Comparison of ENCODE assay signal across 19 cellular contexts in the genomic region with DNA sequence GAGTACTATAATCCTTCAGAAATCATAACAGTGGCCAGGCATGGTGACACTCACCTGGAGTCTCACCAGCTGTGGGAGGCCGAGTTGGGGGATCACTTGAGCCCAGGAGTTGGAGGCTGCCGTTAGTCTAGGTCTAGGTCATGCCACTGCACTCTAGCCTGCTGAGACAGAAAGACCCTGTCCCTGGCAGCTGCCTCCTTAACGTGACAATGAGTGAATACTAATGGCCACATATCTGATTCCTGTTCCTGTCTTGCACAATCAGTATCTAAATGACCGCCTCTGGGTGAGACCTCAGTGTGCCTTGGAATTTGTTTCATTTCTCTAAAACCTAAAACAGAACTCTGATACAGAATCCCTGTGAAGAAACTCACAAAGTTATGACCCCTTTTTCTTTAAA.
"Had no signal": no experiment of that assay in that cellular context is flagged by ENCODE, and none has a peak within 500 bp of the region (broad histone marks: within the 10 kb centered on the region; RNA-seq: fewer than 3 reads in every experiment).

No MANE protein-coding gene starts in this region.

- H3K36me3 ChIP-seq: ascending aorta, breast epithelium, gastrocnemius medialis, tibial nerve, WERI-Rb-1 had no signal

- DNase-seq: activated CD4-positive, alpha-beta T cell treated with anti-CD3 and anti-CD28 coated beads, Interleukin-2, amount 50 U/mL, for 48 hours; activated naive CD4-positive, alpha-beta T cell treated with anti-CD3 and anti-CD28 coated beads for 36 hours; endodermal cell; erythroblast; gastrocnemius medialis; left colon; mammary epithelial cell; naive thymus-derived CD8-positive, alpha-beta T cell; stimulated activated CD4-positive, alpha-beta T cell treated with anti-CD3 and anti-CD28 coated beads, Interleukin-4, amount 100 ng/mL, for 4 hours; stimulated activated CD8-positive, alpha-beta memory T cell treated with anti-CD3 and anti-CD28 coated beads, Interleukin-4, amount 100 ng/mL, for 48 hours; stimulated activated naive CD4-positive, alpha-beta T cell treated with Interleukin-2 at 50 U/mL for 16 hours; substantia nigra; WERI-Rb-1 had no signal

- H3K4me1 Mint-ChIP-seq: activated T-helper 17 cell treated with anti-CD3 and anti-CD28 coated beads, Interleukin-2, amount 50 U/mL, for 72 hours; endodermal cell; naive thymus-derived CD8-positive, alpha-beta T cell had no signal

- H3K27ac ChIP-seq: ascending aorta, breast epithelium, gastrocnemius medialis, parathyroid adenoma, tibial nerve, WERI-Rb-1 had no signal

- H3K4me3 Mint-ChIP-seq: activated naive CD4-positive, alpha-beta T cell treated with anti-CD3 and anti-CD28 coated beads for 36 hours; activated T-helper 17 cell treated with anti-CD3 and anti-CD28 coated beads, Interleukin-2, amount 50 U/mL, for 72 hours; endodermal cell; naive thymus-derived CD8-positive, alpha-beta T cell had no signal

- H3K9me3 ChIP-seq: ascending aorta, breast epithelium, gastrocnemius medialis, tibial nerve had no signal

- H3K27ac Mint-ChIP-seq: activated naive CD4-positive, alpha-beta T cell treated with anti-CD3 and anti-CD28 coated beads for 36 hours; activated T-helper 17 cell treated with anti-CD3 and anti-CD28 coated beads, Interleukin-2, amount 50 U/mL, for 72 hours; endodermal cell had no signal

- ATAC-seq: activated T-helper 17 cell treated with anti-CD3 and anti-CD28 coated beads, Interleukin-2, amount 50 U/mL, for 72 hours; gastrocnemius medialis; left colon; naive thymus-derived CD8-positive, alpha-beta T cell had no signal

- H3K9me3 Mint-ChIP-seq: activated naive CD4-positive, alpha-beta T cell treated with anti-CD3 and anti-CD28 coated beads for 36 hours; activated T-helper 17 cell treated with anti-CD3 and anti-CD28 coated beads, Interleukin-2, amount 50 U/mL, for 72 hours; endodermal cell had no signal

- H3K36me3 Mint-ChIP-seq: naive thymus-derived CD8-positive, alpha-beta T cell had no signal

- H3K9ac ChIP-seq: parathyroid adenoma had no signal

- H3K27me3 ChIP-seq: ascending aorta, breast epithelium, gastrocnemius medialis, tibial nerve had no signal

- H2AFZ ChIP-seq: parathyroid adenoma had no signal

- H3K4me2 ChIP-seq: smooth muscle cell had no signal

- H3K4me3 ChIP-seq: ascending aorta, breast epithelium, gastrocnemius medialis, smooth muscle cell, tibial nerve had no signal

- H3K4me1 ChIP-seq: ascending aorta, breast epithelium, gastrocnemius medialis, parathyroid adenoma, tibial nerve had no signal
